Comparison of ENCODE assay signal across 14 cellular contexts in the genomic region with DNA sequence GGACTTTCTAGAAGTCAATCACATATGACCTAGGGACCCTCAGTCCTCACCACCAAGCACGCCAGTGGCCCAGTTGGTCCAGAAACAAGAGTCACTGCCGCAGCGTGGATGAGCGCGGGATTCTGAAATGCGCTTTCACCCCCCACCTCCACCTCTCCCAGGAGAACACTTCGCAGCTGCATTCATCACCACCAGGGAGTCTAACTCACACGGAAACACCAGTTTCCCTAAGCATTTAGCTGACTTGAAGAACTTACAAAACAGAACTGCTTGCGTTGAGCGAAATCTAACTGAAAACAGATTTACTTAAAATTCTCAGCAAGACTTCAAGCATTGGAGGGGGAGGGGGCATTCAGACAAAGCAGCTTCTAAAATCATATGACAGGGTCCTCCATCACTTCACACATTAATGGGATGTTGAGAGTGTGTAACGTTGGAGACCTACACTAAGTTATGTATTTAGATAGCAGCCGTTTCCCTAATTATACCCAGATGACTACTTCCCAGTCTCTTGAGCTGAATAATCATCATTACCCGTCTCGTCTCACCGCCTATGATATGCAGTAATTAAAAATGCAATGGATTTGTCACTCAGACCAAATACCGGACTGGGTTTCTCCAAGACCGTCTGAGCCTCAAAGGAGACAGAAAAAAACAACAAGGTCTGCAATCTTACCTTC.
A peak's percentile ranks its signal among the peaks of the same experiment; 100 is the strongest.
DNase-seq lines count a peak whose midpoint lies in the region; FAIRE-seq and TF ChIP-seq lines count a peak whose summit lies in the region.
"Had no signal": no experiment of that assay in that cellular context is flagged by ENCODE, and none has a peak within 500 bp of the region (broad histone marks: within the 10 kb centered on the region; RNA-seq: fewer than 3 reads in every experiment).

No MANE protein-coding gene starts in this region.

- peaks cover 5% of the 10 kb centered on the region for H3K9me3 Mint-ChIP-seq in neural progenitor cell
- peaks cover 3% of the 10 kb centered on the region for H3K9me3 Mint-ChIP-seq in activated CD4-positive, alpha-beta T cell treated with anti-CD3 and anti-CD28 coated beads, Interleukin-2, amount 10 ng/mL, durations not matched to agents 24 days and 14 days

- no peak overlapping the region for H4K8ac ChIP-seq in H1 (ENCODE audit: extremely low read depth, insufficient read depth, low read length)

- no peak overlapping the region for H2BK120ac ChIP-seq in H1 (replicated peaks; ENCODE audit: low read depth, low read length)

- no peaks in the 10 kb centered on the region for H3K36me3 Mint-ChIP-seq in neural progenitor cell
- no peaks in the 10 kb centered on the region for H3K36me3 Mint-ChIP-seq in activated CD4-positive, alpha-beta T cell treated with anti-CD3 and anti-CD28 coated beads, Interleukin-2, amount 10 ng/mL, durations not matched to agents 24 days and 14 days (ENCODE audit: low read depth)

- no peak for TF ChIP-seq EP300 in H1 (IDR thresholded peaks at IDR 0.05; ENCODE audit: borderline replicate concordance in 1 of 2, low read depth in 2 of 2, low read length in 2 of 2)

- POLR2A ChIA-PET in H1 (lab: Charles Lee; ENCODE audit: partially characterized antibody) = interaction anchor here (0.6 to 1.0 kb wide), 2 partner anchors 9 to 34 kb away, joined by 3 read pairs; no protein-coding TSS in a partner anchor

- H3K4ac ChIP-seq in H1 (replicated peaks; ENCODE audit: insufficient read length, low read depth, low read length) = no peak overlapping the region

- H3K4me3 Mint-ChIP-seq in neural progenitor cell = no peak overlapping the region
- no peak overlapping the region for H3K4me3 Mint-ChIP-seq in activated CD4-positive, alpha-beta T cell treated with anti-CD3 and anti-CD28 coated beads, Interleukin-2, amount 10 ng/mL, durations not matched to agents 24 days and 14 days

- no peak overlapping the region for H4K91ac ChIP-seq in H1 (replicated peaks; ENCODE audit: insufficient read length, low read length)

- H4K20me1 ChIP-seq in H1 (replicated peaks in 1 of 2; ENCODE audit: control insufficient read depth in 1 of 2, insufficient read depth in 2 of 2, low read length in 2 of 2) (peaks cover 0 to 7% of the 10 kb centered on the region in 2 experiments), neural progenitor cell (ENCODE audit: low read depth) (no peaks in the 10 kb centered on the region)

- no peak overlapping the region for H3K56ac ChIP-seq in H1 (replicated peaks; ENCODE audit: insufficient read length, low read depth, low read length)

- H2BK5ac ChIP-seq in H1 (ENCODE audit: low read depth, low read length) = no peak overlapping the region

- H3K4me1 Mint-ChIP-seq in neural progenitor cell = peaks cover 17% of the 10 kb centered on the region
- H3K4me1 Mint-ChIP-seq in activated CD4-positive, alpha-beta T cell treated with anti-CD3 and anti-CD28 coated beads, Interleukin-2, amount 10 ng/mL, durations not matched to agents 24 days and 14 days = no peaks in the 10 kb centered on the region

- H3K27ac Mint-ChIP-seq in neural progenitor cell = no peak overlapping the region
- H3K27ac Mint-ChIP-seq in activated CD4-positive, alpha-beta T cell treated with anti-CD3 and anti-CD28 coated beads, Interleukin-2, amount 10 ng/mL, durations not matched to agents 24 days and 14 days = no peak overlapping the region

- no peaks in the 10 kb centered on the region; a peak in 1 of 8 replicates for H3K36me3 ChIP-seq in H1 (ENCODE audit: control insufficient read depth in 2 of 4, insufficient read depth in 4 of 4, low read length in 3 of 4)
- H3K36me3 ChIP-seq in neural progenitor cell = no peaks in the 10 kb centered on the region
- H3K36me3 ChIP-seq: gastroesophageal sphincter, MG63 had no signal

- no peaks in the 10 kb centered on the region for H3K79me2 ChIP-seq in H1 (ENCODE audit: control insufficient read depth in 1 of 2, insufficient read depth in 2 of 2, low read length in 2 of 2)
- H3K79me2 ChIP-seq in neural progenitor cell (ENCODE audit: low read depth) = no peaks in the 10 kb centered on the region

- TF ChIP-seq POLR2A in H1 (IDR thresholded peaks at IDR 0.05; ENCODE audit: control extremely low read depth in 1 of 2, low read depth in 2 of 2, low read length in 2 of 2) = no peak

- 0 out of 2 replicates have a peak overlapping the region, but pooled peaks have one; percentile 55 for H2AFZ ChIP-seq in H1 (ENCODE audit: low read length)
- peak overlapping the region; percentile 48 for H2AFZ ChIP-seq in neural progenitor cell (replicated peaks)

- no peak overlapping the region for H2AK5ac ChIP-seq in H1 (ENCODE audit: low read depth, low read length)

- H3K18ac ChIP-seq in H1 (ENCODE audit: extremely low read depth, low read length) = no peak overlapping the region

- no peak for TF ChIP-seq RAD21 in H1 (IDR thresholded peaks at IDR 0.05 in 1 of 2, conservative IDR thresholded peaks at IDR 0.05 in 1 of 2; ENCODE audit: low read depth in 2 of 2, low read length in 2 of 2)

- H4K5ac ChIP-seq in H1 (ENCODE audit: insufficient read length, low read depth, low read length) = no peak overlapping the region

- H3K27me3 ChIP-seq in H1 (replicated peaks in 1 of 4; ENCODE audit: control insufficient read depth in 3 of 4, extremely low read depth in 1 of 4, insufficient read depth in 3 of 4, low read length in 3 of 4) (no peaks in the 10 kb centered on the region), neural progenitor cell (no peaks in the 10 kb centered on the region)
- H3K27me3 ChIP-seq: gastroesophageal sphincter, MG63, testis had no signal

- no peaks in the 10 kb centered on the region for H3K79me1 ChIP-seq in H1 (ENCODE audit: low read depth, low read length)

- H3K14ac ChIP-seq in H1 (ENCODE audit: insufficient read length) = no peak overlapping the region

- H3K4me1 ChIP-seq in H1 (replicated peaks in 1 of 4; ENCODE audit: control insufficient read depth in 3 of 4, insufficient read depth in 4 of 4, low read length in 3 of 4) (peaks cover 0 to 8% (median 6%) of the 10 kb centered on the region in 4 experiments; a peak in 4 of 7 replicates), neural progenitor cell (no peaks in the 10 kb centered on the region)
- H3K4me1 ChIP-seq: gastroesophageal sphincter, testis had no signal

- H3K4me2 ChIP-seq in H1 (ENCODE audit: insufficient read depth in 1 of 2, low read depth in 2 of 2, low read length in 2 of 2) = peak overlapping the region; percentile 5 to 25; a peak in 1 of 4 replicates
- H3K4me2 ChIP-seq in neural progenitor cell = no peak overlapping the region

- FAIRE-seq in H1 (lab: Jason Lieb, UNC) = no peak
- FAIRE-seq: TTC549 had no signal

- no peak overlapping the region for H2BK15ac ChIP-seq in H1 (ENCODE audit: low read length)

- in situ Hi-C loops in Caki2 (cut with HindIII; ENCODE audit: low pct_unique_long_range_greater_than_20kb, low sequenced_read_pairs) = no loop called here

- H2BK12ac ChIP-seq in H1 (ENCODE audit: low read depth, low read length) = no peak overlapping the region

- peaks cover 9% of the 10 kb centered on the region; the same call in 1 of the 2 replicates for H3K23me2 ChIP-seq in H1 (ENCODE audit: low read depth, low read length)

- no peak overlapping the region for H3K27ac ChIP-seq in H1 (ENCODE audit: low read depth, low read length)
- H3K27ac ChIP-seq in neural progenitor cell = no peak overlapping the region
- H3K27ac ChIP-seq: gastroesophageal sphincter, testis had no signal

- H2BK20ac ChIP-seq in H1 (ENCODE audit: low read length) = no peak overlapping the region

- no peaks in the 10 kb centered on the region for H3F3A ChIP-seq in neural progenitor cell (ENCODE audit: low read depth)

- H3K27me3 Mint-ChIP-seq in neural progenitor cell (ENCODE audit: insufficient read depth, low read depth) = peaks cover 2% of the 10 kb centered on the region
- peaks cover 14% of the 10 kb centered on the region for H3K27me3 Mint-ChIP-seq in activated CD4-positive, alpha-beta T cell treated with anti-CD3 and anti-CD28 coated beads, Interleukin-2, amount 10 ng/mL, durations not matched to agents 24 days and 14 days

- TF ChIP-seq CTCF in H1 (IDR thresholded peaks at IDR 0.05; ENCODE audit: control extremely low read depth in 1 of 3, insufficient read depth in 1 of 3, low read depth in 1 of 3, low read length in 3 of 3) (no peak), neural progenitor cell (IDR thresholded peaks at IDR 0.05) (no peak)

- 66% methylated on average over 17 of the region's 17 CpGs; no CpG with 5 or more reads in 1 of the 2 experiments for WGBS in H1 (ENCODE audit: extremely low coverage in 1 of 2, insufficient coverage in 1 of 2, insufficient read length in 1 of 2, insufficient replicate concordance in 2 of 2, low coverage in 1 of 2, low lambda C conversion rate in 2 of 2, missing lambda C conversion rate in 1 of 2), 2 experiments

- DNase-seq in Caki2 (ENCODE audit: low read depth) (peak; percentile 18), NCI-H1417 (lab: John Stamatoyannopoulos, UW) (peak; percentile 76 to 94 (median 76)), H1 (ENCODE audit: low read depth in 1 of 2, low spot score in 2 of 2) (no peak), neural progenitor cell (ENCODE audit: low spot score) (peak; percentile 24), NCI-H1694 (lab: John Stamatoyannopoulos, UW) (no peak), head of caudate nucleus (no peak)
- no peak for DNase-seq in activated CD4-positive, alpha-beta T cell treated with anti-CD3 and anti-CD28 coated beads, Interleukin-2, amount 10 ng/mL, durations not matched to agents 24 days and 14 days
- no peak for DNase-seq in activated CD4-positive, alpha-beta T cell treated with anti-CD3 and anti-CD28 coated beads, Interleukin-2, amount 50 U/mL, for 1 hour
- DNase-seq: activated naive CD4-positive, alpha-beta T cell treated with anti-CD3 and anti-CD28 coated beads, Interleukin-2, amount 50 U/mL, for 16 hours; MG63; NCI-H510A treated with DMSO at 0.1 percent for 48 hours; testis had no signal

- H3K9ac ChIP-seq in H1 (replicated peaks in 1 of 4; ENCODE audit: extremely low read depth in 1 of 4, low read depth in 3 of 4, low read length in 3 of 4) = no peak overlapping the region
- no peak overlapping the region for H3K9ac ChIP-seq in neural progenitor cell

- H3K4me3 ChIP-seq in H1 (ENCODE audit: extremely low read depth in 1 of 4, insufficient read depth in 2 of 4, low read depth in 3 of 4, low read length in 4 of 4) = no peak overlapping the region
- H3K4me3 ChIP-seq in neural progenitor cell = no peak overlapping the region
- H3K4me3 ChIP-seq: gastroesophageal sphincter, MG63, testis had no signal

- H3K23ac ChIP-seq in H1 (ENCODE audit: insufficient read length) = no peak overlapping the region

- intact Hi-C loops in activated CD4-positive, alpha-beta T cell treated with anti-CD3 and anti-CD28 coated beads, Interleukin-2, amount 10 ng/mL, durations not matched to agents 24 days and 14 days (cut with micrococcal nuclease) = no loop called here
- intact Hi-C loops in head of caudate nucleus (cut with DNase I) = no loop called here

- no peaks in the 10 kb centered on the region for H3K9me3 ChIP-seq in H1 (ENCODE audit: insufficient read depth in 2 of 2, low read depth in 1 of 2, low read length in 1 of 2)
- no peaks in the 10 kb centered on the region for H3K9me3 ChIP-seq in neural progenitor cell (ENCODE audit: low read depth)
- H3K9me3 ChIP-seq: gastroesophageal sphincter, MG63, testis had no signal

- CTCF ChIA-PET in H1 (lab: Charles Lee; ENCODE audit: partially characterized antibody) = interaction anchor here (0.6 to 1.2 kb wide), 2 partner anchors 15 to 279 kb away, joined by 3 read pairs; no protein-coding TSS in a partner anchor

Comparison
In these comparisons a context has a peak if more than half of its experiments do, and no peak if none do; other contexts are left out.
1. DNase-seq: peak in Caki2 (single experiment), NCI-H1417 (3 of 3) and neural progenitor cell (single experiment); none in H1 (0 of 2), activated CD4-positive, alpha-beta T cell treated with anti-CD3 and anti-CD28 coated beads, Interleukin-2, amount 10 ng/mL, durations not matched to agents 24 days and 14 days (single experiment), NCI-H1694 (single experiment), activated CD4-positive, alpha-beta T cell treated with anti-CD3 and anti-CD28 coated beads, Interleukin-2, amount 50 U/mL, for 1 hour (single experiment) and head of caudate nucleus (0 of 42).